ENCODE assay signal across 1 cellular context in the genomic region with DNA sequence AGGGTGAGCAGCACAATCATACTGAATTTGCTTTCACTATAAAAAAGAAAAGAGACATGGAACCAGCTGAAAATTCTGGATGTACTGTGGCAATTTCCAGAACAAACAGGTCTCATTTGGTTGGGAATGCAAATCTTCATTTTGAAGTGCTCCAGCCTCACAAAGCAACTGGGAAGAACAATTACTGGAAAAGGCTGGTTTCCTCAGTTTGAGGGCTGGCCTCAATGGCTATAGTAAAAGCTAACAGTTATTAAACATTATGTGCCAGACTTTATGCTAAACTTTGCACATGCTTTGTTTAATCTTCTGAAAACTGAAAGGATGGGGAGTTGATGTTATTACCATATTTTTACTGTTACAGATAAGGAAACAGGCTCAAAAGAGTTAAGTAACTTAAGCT.
TF ChIP-seq lines count a peak whose summit lies in the region.

No MANE protein-coding gene starts in this region.

TF ChIP-seq in GM23338, 12 proteins besides CTCF, POLR2A, EP300 and RAD21:
- TF ChIP-seq, protein P1, sequence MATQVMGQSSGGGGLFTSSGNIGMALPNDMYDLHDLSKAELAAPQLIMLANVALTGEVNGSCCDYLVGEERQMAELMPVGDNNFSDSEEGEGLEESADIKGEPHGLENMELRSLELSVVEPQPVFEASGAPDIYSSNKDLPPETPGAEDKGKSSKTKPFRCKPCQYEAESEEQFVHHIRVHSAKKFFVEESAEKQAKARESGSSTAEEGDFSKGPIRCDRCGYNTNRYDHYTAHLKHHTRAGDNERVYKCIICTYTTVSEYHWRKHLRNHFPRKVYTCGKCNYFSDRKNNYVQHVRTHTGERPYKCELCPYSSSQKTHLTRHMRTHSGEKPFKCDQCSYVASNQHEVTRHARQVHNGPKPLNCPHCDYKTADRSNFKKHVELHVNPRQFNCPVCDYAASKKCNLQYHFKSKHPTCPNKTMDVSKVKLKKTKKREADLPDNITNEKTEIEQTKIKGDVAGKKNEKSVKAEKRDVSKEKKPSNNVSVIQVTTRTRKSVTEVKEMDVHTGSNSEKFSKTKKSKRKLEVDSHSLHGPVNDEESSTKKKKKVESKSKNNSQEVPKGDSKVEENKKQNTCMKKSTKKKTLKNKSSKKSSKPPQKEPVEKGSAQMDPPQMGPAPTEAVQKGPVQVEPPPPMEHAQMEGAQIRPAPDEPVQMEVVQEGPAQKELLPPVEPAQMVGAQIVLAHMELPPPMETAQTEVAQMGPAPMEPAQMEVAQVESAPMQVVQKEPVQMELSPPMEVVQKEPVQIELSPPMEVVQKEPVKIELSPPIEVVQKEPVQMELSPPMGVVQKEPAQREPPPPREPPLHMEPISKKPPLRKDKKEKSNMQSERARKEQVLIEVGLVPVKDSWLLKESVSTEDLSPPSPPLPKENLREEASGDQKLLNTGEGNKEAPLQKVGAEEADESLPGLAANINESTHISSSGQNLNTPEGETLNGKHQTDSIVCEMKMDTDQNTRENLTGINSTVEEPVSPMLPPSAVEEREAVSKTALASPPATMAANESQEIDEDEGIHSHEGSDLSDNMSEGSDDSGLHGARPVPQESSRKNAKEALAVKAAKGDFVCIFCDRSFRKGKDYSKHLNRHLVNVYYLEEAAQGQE (IDR thresholded peaks at IDR 0.05; ENCODE audit: unreplicated experiment): no peak
- no peak for TF ChIP-seq ZNF114 (CRISPR knock-in tag; IDR thresholded peaks at IDR 0.05)
- TF ChIP-seq EZH2phosphoT487 (IDR thresholded peaks at IDR 0.05; ENCODE audit: unreplicated experiment): no peak
- TF ChIP-seq CREB1 (CRISPR knock-in tag; IDR thresholded peaks at IDR 0.05; ENCODE audit: low read depth): no peak
- TF ChIP-seq ZNF331 (CRISPR knock-in tag; IDR thresholded peaks at IDR 0.05; ENCODE audit: low read depth): no peak
- TF ChIP-seq POLR2AphosphoS5 (IDR thresholded peaks at IDR 0.05; ENCODE audit: low read depth): no peak
- TF ChIP-seq STAT1 (IDR thresholded peaks at IDR 0.05; ENCODE audit: unreplicated experiment): no peak
